11 cellular contexts compared by ENCODE assay signal in the genomic region with DNA sequence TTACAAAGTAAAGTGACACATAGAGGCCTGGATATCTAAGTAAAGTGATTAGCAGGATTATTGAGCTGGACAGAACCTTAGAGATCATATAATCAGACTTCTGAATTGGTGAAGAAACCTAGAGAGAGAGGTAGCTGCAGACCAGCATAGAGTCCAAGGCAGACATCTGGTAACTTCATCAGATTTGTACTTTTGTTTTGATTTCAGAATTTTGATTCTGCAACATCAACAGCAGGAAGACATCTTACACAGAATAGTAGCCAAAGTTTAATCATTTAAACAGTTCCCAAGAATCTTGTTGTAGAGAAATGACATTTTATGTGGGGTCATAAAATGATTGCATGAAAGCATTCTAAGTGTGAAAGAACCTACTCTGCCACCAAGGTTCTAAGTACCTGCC. TPM values are rescaled to one million over a fixed set of nuclear protein-coding genes. Genes with fewer than 3 reads are reported as not detected.
DNase-seq lines count a peak whose midpoint lies in the region; ATAC-seq, FAIRE-seq and TF ChIP-seq lines count a peak whose summit lies in the region.
"Had no signal": no experiment of that assay in that cellular context is flagged by ENCODE, and none has a peak within 500 bp of the region (broad histone marks: within the 10 kb centered on the region; RNA-seq: fewer than 3 reads in every experiment).

No MANE protein-coding gene starts in this region.

- no peak overlapping the region for H2AFZ ChIP-seq in mammary epithelial cell (ENCODE audit: low read depth, low read length)

- peaks cover 12% of the 10 kb centered on the region for H3K36me3 ChIP-seq in mammary epithelial cell (ENCODE audit: insufficient read depth, low read length)
- peaks cover 0 to 26% of the 10 kb centered on the region in 2 donors for H3K36me3 ChIP-seq in vagina
- H3K36me3 ChIP-seq in kidney (ENCODE audit: control insufficient read depth in 1 of 2, insufficient read depth in 2 of 2, low read length in 2 of 2): peaks cover 15 to 28% of the 10 kb centered on the region in 2 donors

- H3K4me2 ChIP-seq in mammary epithelial cell (ENCODE audit: insufficient read depth, low read depth, low read length): no peak overlapping the region

- peaks cover 21% of the 10 kb centered on the region for H3K4me1 Mint-ChIP-seq in MCF 10A (ENCODE audit: insufficient read depth, unreplicated experiment)
- H3K4me1 Mint-ChIP-seq in activated CD4-positive, alpha-beta T cell treated with anti-CD3 and anti-CD28 coated beads for 36 hours: peaks cover 12% of the 10 kb centered on the region
- no peaks in the 10 kb centered on the region for H3K4me1 Mint-ChIP-seq in activated T-cell treated with anti-CD3 and anti-CD28 coated beads, Interleukin-2, amount 50 U/mL, for 72 hours (ENCODE audit: low read depth)

- intact Hi-C loops in MCF 10A (cut with micrococcal nuclease) (loop anchor here (1.0 to 2.0 kb wide), 5 partner anchors 92 to 232 kb away; partner anchors contain the start of genes BPI and TGM2), mammary epithelial cell (cut with micrococcal nuclease) (loop anchor here (1.0 to 5.0 kb wide), 3 partner anchors 92 to 249 kb away; partner anchors contain the start of gene TGM2), Right ventricle myocardium superior (cut with DNase I) (loop anchor here (2.0 kb wide), 1 partner anchor 92 kb away; the partner anchor contains the start of gene TGM2), sciatic nerve (cut with DNase I) (no loop called here), vagina (cut with DNase I) (loop anchor here (5.0 kb wide), 1 partner anchor 94 kb away; the partner anchor contains the start of gene TGM2), kidney (cut with DNase I) (loop anchor here (10.0 kb wide), 1 partner anchor 92 kb away; the partner anchor contains the start of gene TGM2)
- intact Hi-C loops in activated CD4-positive, alpha-beta T cell treated with anti-CD3 and anti-CD28 coated beads for 36 hours (cut with DNase I, micrococcal nuclease): loop anchor here (1.0 to 5.0 kb wide), 3 partner anchors 92 to 148 kb away; partner anchors contain the start of gene TGM2 (in 2 of the 2)

- no peak overlapping the region for H3K4me3 ChIP-seq in mammary epithelial cell (replicated peaks in 1 of 3; ENCODE audit: insufficient read depth in 1 of 3, low read depth in 2 of 3, low read length in 3 of 3)
- H3K4me3 ChIP-seq in vagina: no peak overlapping the region
- H3K4me3 ChIP-seq in kidney (ENCODE audit: low read length in 2 of 2): no peak overlapping the region

- no peak for FAIRE-seq in kidney (lab: Jason Lieb, UNC)
- FAIRE-seq: colon had no signal

- H3K9me3 Mint-ChIP-seq in MCF 10A (ENCODE audit: unreplicated experiment): no peaks in the 10 kb centered on the region
- H3K9me3 Mint-ChIP-seq in activated CD4-positive, alpha-beta T cell treated with anti-CD3 and anti-CD28 coated beads for 36 hours (ENCODE audit: low read depth): no peaks in the 10 kb centered on the region
- H3K9me3 Mint-ChIP-seq in activated T-cell treated with anti-CD3 and anti-CD28 coated beads, Interleukin-2, amount 50 U/mL, for 72 hours: no peaks in the 10 kb centered on the region
- H3K9me3 Mint-ChIP-seq: activated CD4-positive, alpha-beta memory T cell treated with anti-CD3 and anti-CD28 coated beads for 36 hours had no signal

- H3K27me3 Mint-ChIP-seq in MCF 10A (ENCODE audit: insufficient read depth, unreplicated experiment): no peaks in the 10 kb centered on the region
- no peaks in the 10 kb centered on the region for H3K27me3 Mint-ChIP-seq in activated CD4-positive, alpha-beta T cell treated with anti-CD3 and anti-CD28 coated beads for 36 hours
- H3K27me3 Mint-ChIP-seq in activated T-cell treated with anti-CD3 and anti-CD28 coated beads, Interleukin-2, amount 50 U/mL, for 72 hours (ENCODE audit: low read depth): no peaks in the 10 kb centered on the region
- H3K27me3 Mint-ChIP-seq: activated CD4-positive, alpha-beta memory T cell treated with anti-CD3 and anti-CD28 coated beads for 36 hours had no signal

- H3K9ac ChIP-seq in mammary epithelial cell (ENCODE audit: insufficient read depth, low read length) (no peak overlapping the region), kidney (ENCODE audit: low read length in 2 of 2) (no peak overlapping the region)

- POLR2A ChIA-PET in MCF 10A (lab: Yijun Ruan, JAX): interaction anchor here (0.6 to 2.1 kb wide), 17 partner anchors 15 to 154 kb away, joined by 3 to 33 read pairs (median 4); partner anchors contain the start of genes RPRD1B and TTI1
- POLR2A ChIA-PET in activated CD4-positive, alpha-beta T cell treated with anti-CD3 and anti-CD28 coated beads for 36 hours (lab: Charles Lee): interaction anchor here (0.5 to 1.0 kb wide), 2 partner anchors 15 to 386 kb away, joined by 4 to 6 read pairs; no protein-coding TSS in a partner anchor

- TF ChIP-seq CTCF in MCF 10A (IDR thresholded peaks at IDR 0.05; ENCODE audit: unreplicated experiment) (no peak), mammary epithelial cell (conservative IDR thresholded peaks at IDR 0.05 in 1 of 2, IDR thresholded peaks at IDR 0.05 in 1 of 2; ENCODE audit: extremely low read depth in 1 of 2, insufficient read depth in 1 of 2, low read depth in 1 of 2, low read length in 2 of 2) (no peak), vagina (IDR thresholded peaks at IDR 0.05) (no peak), kidney (IDR thresholded peaks at IDR 0.05; ENCODE audit: borderline replicate concordance, extremely low read depth, insufficient read depth) (no peak)

- H3K4me3 Mint-ChIP-seq in MCF 10A (ENCODE audit: unreplicated experiment): peak overlapping the region; percentile 31
- H3K4me3 Mint-ChIP-seq in activated CD4-positive, alpha-beta T cell treated with anti-CD3 and anti-CD28 coated beads for 36 hours: no peak overlapping the region
- no peak overlapping the region for H3K4me3 Mint-ChIP-seq in activated T-cell treated with anti-CD3 and anti-CD28 coated beads, Interleukin-2, amount 50 U/mL, for 72 hours
- H3K4me3 Mint-ChIP-seq: activated CD4-positive, alpha-beta memory T cell treated with anti-CD3 and anti-CD28 coated beads for 36 hours; CD14-positive monocyte had no signal

- no peaks in the 10 kb centered on the region for H3K27me3 ChIP-seq in mammary epithelial cell (ENCODE audit: insufficient read depth, low read length)
- no peaks in the 10 kb centered on the region for H3K27me3 ChIP-seq in vagina

- in situ Hi-C loops in mammary epithelial cell (cut with MboI; ENCODE audit: low sequenced_read_pairs in 2 of 2): loop anchor here (10.0 to 25.0 kb wide), 3 partner anchors 92 to 239 kb away; partner anchors contain the start of genes BPI (in 1 of the 2) and TGM2 (in 1 of the 2)

- peaks cover 17% of the 10 kb centered on the region for H3K79me2 ChIP-seq in mammary epithelial cell (ENCODE audit: insufficient read depth, low read length)

- DNase-seq in MCF 10A (ENCODE audit: unreplicated experiment): no peak
- no peak for DNase-seq in mammary epithelial cell
- no peak for DNase-seq in Right ventricle myocardium superior
- DNase-seq in sciatic nerve (ENCODE audit: low spot score): no peak
- DNase-seq in vagina (ENCODE audit: extremely low spot score in 2 of 2): no peak
- DNase-seq in activated CD4-positive, alpha-beta T cell treated with anti-CD3 and anti-CD28 coated beads for 36 hours: no peak
- DNase-seq in kidney: no peak
- DNase-seq in activated T-cell treated with anti-CD3 and anti-CD28 coated beads, Interleukin-2, amount 50 U/mL, for 72 hours: no peak

- ATAC-seq in Right ventricle myocardium superior (ENCODE audit: poor library complexity) (peak; percentile 17), sciatic nerve (peak; percentile 67)
- ATAC-seq in activated CD4-positive, alpha-beta T cell treated with anti-CD3 and anti-CD28 coated beads for 36 hours: no peak
- no peak for ATAC-seq in activated T-cell treated with anti-CD3 and anti-CD28 coated beads, Interleukin-2, amount 50 U/mL, for 72 hours (replicated peaks in 1 of 2)

- dilution Hi-C loops in mammary epithelial cell (cut with HindIII; ENCODE audit: low sequenced_read_pairs): loop anchor here (5.0 kb wide), 2 partner anchors 94 to 154 kb away; partner anchors contain the start of gene TGM2

- CTCF ChIA-PET in MCF 10A (lab: Yijun Ruan, JAX) (interaction anchor here (0.6 to 11.9 kb wide), 40 partner anchors 11 to 990 kb away, joined by 3 to 486 read pairs (median 6); partner anchors contain the start of gene TGM2), mammary epithelial cell (lab: Charles Lee; ENCODE audit: low non-redundant PET) (interaction anchor here (0.5 to 1.2 kb wide), 5 partner anchors 15 to 148 kb away, joined by 3 to 33 read pairs (median 3); no protein-coding TSS in a partner anchor)
- CTCF ChIA-PET in activated CD4-positive, alpha-beta T cell treated with anti-CD3 and anti-CD28 coated beads for 36 hours (lab: Charles Lee): interaction anchor here (0.5 to 4.8 kb wide), 22 partner anchors 10 to 544 kb away, joined by 3 to 62 read pairs (median 4); no protein-coding TSS in a partner anchor

- TF ChIP-seq POLR2A in vagina (IDR thresholded peaks at IDR 0.05): no peak

- H3K27ac Mint-ChIP-seq in MCF 10A (ENCODE audit: low read depth, unreplicated experiment): no peak overlapping the region
- no peak overlapping the region for H3K27ac Mint-ChIP-seq in activated CD4-positive, alpha-beta T cell treated with anti-CD3 and anti-CD28 coated beads for 36 hours
- no peak overlapping the region for H3K27ac Mint-ChIP-seq in activated T-cell treated with anti-CD3 and anti-CD28 coated beads, Interleukin-2, amount 50 U/mL, for 72 hours

- H3K36me3 Mint-ChIP-seq in MCF 10A (ENCODE audit: insufficient read depth, unreplicated experiment): peaks cover 67% of the 10 kb centered on the region
- peaks cover 51% of the 10 kb centered on the region for H3K36me3 Mint-ChIP-seq in activated CD4-positive, alpha-beta T cell treated with anti-CD3 and anti-CD28 coated beads for 36 hours (ENCODE audit: low read depth)
- peaks cover 17 to 24% of the 10 kb centered on the region in 2 donors for H3K36me3 Mint-ChIP-seq in activated T-cell treated with anti-CD3 and anti-CD28 coated beads, Interleukin-2, amount 50 U/mL, for 72 hours (ENCODE audit: insufficient read depth in 2 of 2)

- H3K9me3 ChIP-seq in mammary epithelial cell (replicated peaks; ENCODE audit: insufficient read depth, low read length) (no peaks in the 10 kb centered on the region), vagina (no peaks in the 10 kb centered on the region), kidney (ENCODE audit: control insufficient read depth in 1 of 2, low read length in 2 of 2) (no peaks in the 10 kb centered on the region)

- H4K20me1 ChIP-seq in mammary epithelial cell (ENCODE audit: insufficient read depth, low read length): no peaks in the 10 kb centered on the region

- peaks cover 8% of the 10 kb centered on the region for H3K4me1 ChIP-seq in mammary epithelial cell (ENCODE audit: insufficient read depth, low read length)
- H3K4me1 ChIP-seq in vagina: peaks cover 32% of the 10 kb centered on the region
- H3K4me1 ChIP-seq in kidney (ENCODE audit: control insufficient read depth in 1 of 2, insufficient read depth in 1 of 2, low read depth in 1 of 2, low read length in 2 of 2): peaks cover 0 to 5% of the 10 kb centered on the region in 2 donors

- H3K27ac ChIP-seq in mammary epithelial cell (ENCODE audit: insufficient read depth, low read depth, low read length) (no peak overlapping the region), vagina (peak overlapping the region; percentile 51), kidney (ENCODE audit: low read depth in 2 of 2, low read length in 2 of 2) (no peak overlapping the region)

- no TSS peak for BruUV-seq in MCF 10A (replicated peaks; lab: Mats Ljungman, UMichigan)
- no TSS peak for BruUV-seq in mammary epithelial cell (replicated peaks; lab: Mats Ljungman, UMichigan)

RNA-seq across cellular contexts. Expression of gene RPRD1B, which starts 39.3 kb away (rescaled TPM):
- total RNA-seq in MCF 10A (2022): 42.6 and 53.0 TPM in 2 replicates
- 10 to 100 TPM; 18.3 to 32.7 TPM for total RNA-seq in mammary epithelial cell
- 17.0 TPM for polyA plus RNA-seq in mammary epithelial cell
- 25.0 TPM for polyA minus RNA-seq in mammary epithelial cell
- 74.2 TPM for total RNA-seq in Right ventricle myocardium superior
- total RNA-seq in sciatic nerve: 41.9 TPM
- 23.8 TPM for total RNA-seq in vagina
- 10 to 100 TPM; 29.9 to 36.4 TPM for total RNA-seq in activated CD4-positive, alpha-beta T cell treated with anti-CD3 and anti-CD28 coated beads for 36 hours
- total RNA-seq in kidney: 34.4 TPM
- 13.4 TPM for polyA plus RNA-seq in kidney (ENCODE audit: insufficient read depth, low read depth, low replicate concordance)
- 10 to 100 TPM; 33.3 to 52.3 TPM for total RNA-seq in activated T-cell treated with anti-CD3 and anti-CD28 coated beads, Interleukin-2, amount 50 U/mL, for 72 hours

RNA-seq across cellular contexts. Expression of gene TTI1, which starts 39.6 kb away (rescaled TPM):
- total RNA-seq in MCF 10A (2022): 17.1 and 18.3 TPM in 2 replicates
- 10 to 100 TPM; 18.0 to 24.3 TPM for total RNA-seq in mammary epithelial cell
- 20.4 TPM for polyA plus RNA-seq in mammary epithelial cell
- 25.5 TPM for polyA minus RNA-seq in mammary epithelial cell
- total RNA-seq in Right ventricle myocardium superior: 11.9 TPM
- total RNA-seq in sciatic nerve: 15.2 TPM
- 13.5 TPM for total RNA-seq in vagina
- total RNA-seq in activated CD4-positive, alpha-beta T cell treated with anti-CD3 and anti-CD28 coated beads for 36 hours: 10 to 100 TPM; 35.6 to 36.7 TPM
- total RNA-seq in kidney: 19.5 TPM
- polyA plus RNA-seq in kidney (ENCODE audit: insufficient read depth, low read depth, low replicate concordance): 8.6 TPM
- total RNA-seq in activated T-cell treated with anti-CD3 and anti-CD28 coated beads, Interleukin-2, amount 50 U/mL, for 72 hours: 10 to 100 TPM; 25.8 to 26.6 TPM

Comparison
In these comparisons a context has a peak if more than half of its experiments do, and no peak if none do; other contexts are left out.
1. ATAC-seq: peak in Right ventricle myocardium superior (single experiment) and sciatic nerve (single experiment); none in activated CD4-positive, alpha-beta T cell treated with anti-CD3 and anti-CD28 coated beads for 36 hours (single experiment) and activated T-cell treated with anti-CD3 and anti-CD28 coated beads, Interleukin-2, amount 50 U/mL, for 72 hours (0 of 2).